ENCODE assay signal across 8 cellular contexts in genomic region chrX:135520553-135521404, GRCh38. TPM values are rescaled to one million over a fixed set of nuclear protein-coding genes. Genes with fewer than 3 reads are reported as not detected.
DNase-seq lines count a peak whose midpoint lies in the region; ATAC-seq and TF ChIP-seq lines count a peak whose summit lies in the region.

Gene INTS6L, plus strand, starts transcription at chrX:135520660. Its CDS starts 333 bp downstream, at chrX:135520993.

- no peak within 1 kb of the TSS for H2BK5ac ChIP-seq in neuronal stem cell (ENCODE audit: low read length)

- no peaks in the 10 kb centered on the region for H4K20me1 ChIP-seq in DND-41 (ENCODE audit: insufficient read depth, low read length)

- no CpG with 5 or more reads among the region's 50 CpGs for WGBS in neuronal stem cell (ENCODE audit: extremely low coverage in 2 of 2, insufficient read length in 2 of 2, insufficient replicate concordance in 1 of 2), 2 donors

- ATAC-seq in DND-41 (ENCODE audit: insufficient read depth, low read depth) (peak; percentile 87), GM21529 (IDR thresholded peaks at IDR 0.05; ENCODE audit: unreplicated experiment) (peak; percentile 83), foreskin keratinocyte (peak; percentile 86)

- no peak within 1 kb of the TSS for H2BK120ac ChIP-seq in neuronal stem cell (ENCODE audit: low read depth, low read length)

- peak within 1 kb of the TSS; percentile 74 for H3K9ac ChIP-seq in DND-41 (ENCODE audit: low read depth, low read length)
- H3K9ac ChIP-seq in neuronal stem cell (ENCODE audit: low read depth, low read length, poor library complexity), result peak within 1 kb of the TSS; percentile 88
- peak within 1 kb of the TSS in 4 of 5 donors; percentile 45 to 72 (median 50) for H3K9ac ChIP-seq in subcutaneous abdominal adipose tissue (ENCODE audit: low read length in 5 of 5)

- H3K27me3 ChIP-seq in DND-41 (ENCODE audit: insufficient read depth, low read length, poor library complexity) (no peaks in the 10 kb centered on the region), SJSA1 (replicated peaks) (no peaks in the 10 kb centered on the region), foreskin keratinocyte (no peaks in the 10 kb centered on the region), neuronal stem cell (ENCODE audit: control insufficient read depth in 3 of 3, insufficient read depth in 3 of 3, low read depth in 1 of 3, low read length in 3 of 3) (no peaks in the 10 kb centered on the region), subcutaneous abdominal adipose tissue (ENCODE audit: control insufficient read depth in 5 of 5, insufficient read depth in 4 of 5, low read length in 5 of 5) (peaks cover 0 to 3% (median 0%) of the 10 kb centered on the region in 5 donors)

- no peaks in the 10 kb centered on the region for H3K9me3 ChIP-seq in DND-41 (ENCODE audit: insufficient read depth, low read length, severe bottlenecking)
- H3K9me3 ChIP-seq in SJSA1 (replicated peaks), result no peaks in the 10 kb centered on the region
- no peaks in the 10 kb centered on the region for H3K9me3 ChIP-seq in neuronal stem cell (replicated peaks in 1 of 2; ENCODE audit: control insufficient read depth in 2 of 2, insufficient read depth in 1 of 2, low read depth in 1 of 2, low read length in 2 of 2)
- H3K9me3 ChIP-seq in subcutaneous abdominal adipose tissue (ENCODE audit: control insufficient read depth in 5 of 5, low read length in 5 of 5), result no peaks in the 10 kb centered on the region

- peaks cover 21% of the 10 kb centered on the region for H3K4me1 ChIP-seq in DND-41 (ENCODE audit: insufficient read depth, low read length)
- peaks cover 5% of the 10 kb centered on the region for H3K4me1 ChIP-seq in SJSA1 (replicated peaks)
- H3K4me1 ChIP-seq in foreskin keratinocyte, result no peaks in the 10 kb centered on the region
- H3K4me1 ChIP-seq in neuronal stem cell (ENCODE audit: control insufficient read depth in 2 of 2, insufficient read depth in 1 of 2, low read depth in 1 of 2, low read length in 2 of 2), result peaks cover 0 to 2% of the 10 kb centered on the region in 2 donors
- peaks cover 0 to 20% (median 4%) of the 10 kb centered on the region in 5 donors for H3K4me1 ChIP-seq in subcutaneous abdominal adipose tissue (ENCODE audit: control insufficient read depth in 5 of 5, insufficient read depth in 5 of 5, low read length in 5 of 5)

- DNase-seq in DND-41 (peak; percentile 91), SJSA1 (ENCODE audit: low read depth in 1 of 2, low spot score in 2 of 2) (peak; percentile 67 to 72), foreskin keratinocyte (peak; percentile 76 to 84), neuronal stem cell (ENCODE audit: low spot score) (peak; percentile 72)
- peak; percentile 68 for DNase-seq in activated gamma-delta T cell treated with anti-CD3 and anti-CD28 coated beads, Interleukin-2, amount 50 U/mL, for 16 hours (ENCODE audit: low read depth)

- no peak within 1 kb of the TSS for H2BK12ac ChIP-seq in neuronal stem cell (ENCODE audit: low read length)

- no peaks in the 10 kb centered on the region for H3K36me3 ChIP-seq in DND-41 (ENCODE audit: insufficient read depth, low read length)
- H3K36me3 ChIP-seq in SJSA1, result no peaks in the 10 kb centered on the region
- peaks cover 0 to under 1% of the 10 kb centered on the region in 2 donors for H3K36me3 ChIP-seq in neuronal stem cell (replicated peaks in 1 of 2; ENCODE audit: control insufficient read depth in 2 of 2, insufficient read depth in 2 of 2, low read length in 2 of 2)
- H3K36me3 ChIP-seq in subcutaneous abdominal adipose tissue (ENCODE audit: control insufficient read depth in 5 of 5, insufficient read depth in 5 of 5, low read length in 5 of 5), result no peaks in the 10 kb centered on the region

- H3K14ac ChIP-seq in neuronal stem cell (ENCODE audit: low read length), result peak within 1 kb of the TSS; percentile 38

- no peaks in the 10 kb centered on the region for H3K79me1 ChIP-seq in neuronal stem cell (ENCODE audit: low read depth, low read length)

- TF ChIP-seq EP300 in Ishikawa (IDR thresholded peaks at IDR 0.05; ENCODE audit: borderline replicate concordance), result no peak

- no peak within 1 kb of the TSS for H3K4ac ChIP-seq in neuronal stem cell (ENCODE audit: low read length)

- no peak within 1 kb of the TSS for H2AK5ac ChIP-seq in neuronal stem cell (ENCODE audit: low read depth, low read length)

- H3K4me3 ChIP-seq in DND-41 (ENCODE audit: low read depth in 1 of 2, low read length in 2 of 2) (peak within 1 kb of the TSS; percentile 63 to 73), SJSA1 (peak within 1 kb of the TSS; percentile 57), neuronal stem cell (ENCODE audit: low read length in 2 of 2) (peak within 1 kb of the TSS; percentile 78 to 92), subcutaneous abdominal adipose tissue (ENCODE audit: low read depth in 1 of 5, low read length in 5 of 5) (peak within 1 kb of the TSS; percentile 70 to 81 (median 71))

- H4K91ac ChIP-seq in neuronal stem cell (ENCODE audit: low read depth, low read length, poor library complexity), result no peak within 1 kb of the TSS

- TF ChIP-seq CTCF in DND-41 (IDR thresholded peaks at IDR 0.05; ENCODE audit: borderline replicate concordance, extremely low read depth, low read length, poor library complexity, severe bottlenecking) (peak; percentile 3), foreskin keratinocyte (conservative IDR thresholded peaks at IDR 0.05) (no peak)

- H3K79me2 ChIP-seq in DND-41 (ENCODE audit: insufficient read depth, low read length), result 0 out of 2 replicates have a peak, but pooled peaks cover 4% of the 10 kb centered on the region

- H4K8ac ChIP-seq in neuronal stem cell (ENCODE audit: low read depth, low read length), result no peak within 1 kb of the TSS

- TF ChIP-seq RAD21 in Ishikawa (IDR thresholded peaks at IDR 0.05; ENCODE audit: low read depth), result no peak

- no peak within 1 kb of the TSS for H2BK15ac ChIP-seq in neuronal stem cell (ENCODE audit: low read length)

- peak within 1 kb of the TSS; percentile 83 for H3K18ac ChIP-seq in neuronal stem cell (ENCODE audit: low read length)

- H3K23ac ChIP-seq in neuronal stem cell (ENCODE audit: low read depth, low read length, poor library complexity), result peak within 1 kb of the TSS; percentile 43

- H3K4me2 ChIP-seq in DND-41 (ENCODE audit: insufficient read depth, low read length) (peak within 1 kb of the TSS; percentile 75), neuronal stem cell (ENCODE audit: insufficient read depth, low read length, poor library complexity, severe bottlenecking) (peak within 1 kb of the TSS; percentile 54)

- H3K27ac ChIP-seq in DND-41 (ENCODE audit: low read length), result peak within 1 kb of the TSS; percentile 85
- peak within 1 kb of the TSS; percentile 72 for H3K27ac ChIP-seq in SJSA1
- H3K27ac ChIP-seq in foreskin keratinocyte, result peak within 1 kb of the TSS; percentile 84
- peak within 1 kb of the TSS; percentile 82 for H3K27ac ChIP-seq in neuronal stem cell (replicated peaks; ENCODE audit: low read length)
- H3K27ac ChIP-seq in subcutaneous abdominal adipose tissue (ENCODE audit: low read depth, low read length), result peak within 1 kb of the TSS; percentile 39

- H2AFZ ChIP-seq in DND-41 (ENCODE audit: low read depth, low read length) (peak within 1 kb of the TSS; percentile 88), neuronal stem cell (ENCODE audit: low read length) (peak within 1 kb of the TSS; percentile 90)

TF ChIP-seq in Ishikawa, 13 proteins besides CTCF, POLR2A, EP300 and RAD21 (continues in another document):
- TF ChIP-seq TCF12 (IDR thresholded peaks at IDR 0.05; ENCODE audit: low read depth) (no peak), TAF1 (IDR thresholded peaks at IDR 0.05; ENCODE audit: low read depth) (peak; percentile 56; the same call in 1 of the 2 replicates), NFIC (IDR thresholded peaks at IDR 0.05) (no peak), TEAD4 (IDR thresholded peaks at IDR 0.05) (no peak), USF1 (IDR thresholded peaks at IDR 0.05) (peak; percentile 91), MAX (IDR thresholded peaks at IDR 0.05) (no peak), FOXM1 (IDR thresholded peaks at IDR 0.05; ENCODE audit: borderline replicate concordance, low read depth) (no peak), EGR1 (IDR thresholded peaks at IDR 0.05) (no peak), YY1 (IDR thresholded peaks at IDR 0.05; ENCODE audit: low read depth) (0 out of 2 replicates have a peak, but pooled peaks have one; percentile 21)

RNA-seq across cellular contexts. Expression of gene INTS6L, which starts in this region (rescaled TPM):
- total RNA-seq in SJSA1 (2014; rRNA removed; shearing (Covaris generic)), result 3.9 and 4.0 TPM in 2 replicates
- 6.0 and 6.5 TPM in 2 replicates for total RNA-seq in foreskin keratinocyte
- 3.1 and 3.4 TPM in 2 replicates for polyA plus RNA-seq in foreskin keratinocyte
- 5.9 TPM for polyA plus RNA-seq in neuronal stem cell (2013, experiment 1 of 2)
- polyA plus RNA-seq in neuronal stem cell (2013, experiment 2 of 2), result 5.6 TPM

Comparison
In these comparisons a context has a peak if more than half of its experiments do, and no peak if none do; other contexts are left out.
1. Peak in every context shown above with its lines: DNase-seq, ATAC-seq, H3K4me3 ChIP-seq and H3K27ac ChIP-seq.